Comparison of ENCODE assay signal across 13 cellular contexts in genomic region chr6:228881-229651, GRCh38.
DNase-seq lines count a peak whose midpoint lies in the region; ATAC-seq lines count a peak whose summit lies in the region.
"Had no signal": no experiment of that assay in that cellular context is flagged by ENCODE, and none has a peak within 500 bp of the region (broad histone marks: within the 10 kb centered on the region; RNA-seq: fewer than 3 reads in every experiment).

No MANE protein-coding gene starts in this region.

- no peaks in the 10 kb centered on the region for H3K9me3 Mint-ChIP-seq in activated CD4-positive, alpha-beta T cell treated with anti-CD3 and anti-CD28 coated beads for 36 hours (ENCODE audit: low read depth)
- H3K9me3 Mint-ChIP-seq in activated CD4-positive, alpha-beta T cell treated with anti-CD3 and anti-CD28 coated beads, Interleukin-2, amount 10 ng/mL, durations not matched to agents 24 days and 14 days, result no peaks in the 10 kb centered on the region
- H3K9me3 Mint-ChIP-seq in memory B cell, result no peaks in the 10 kb centered on the region

- H3K27ac Mint-ChIP-seq in activated CD4-positive, alpha-beta T cell treated with anti-CD3 and anti-CD28 coated beads for 36 hours, result no peak overlapping the region
- H3K27ac Mint-ChIP-seq in activated CD4-positive, alpha-beta T cell treated with anti-CD3 and anti-CD28 coated beads, Interleukin-2, amount 10 ng/mL, durations not matched to agents 24 days and 14 days, result no peak overlapping the region
- no peak overlapping the region for H3K27ac Mint-ChIP-seq in memory B cell
- H3K27ac Mint-ChIP-seq: H9 had no signal

- H3K27me3 Mint-ChIP-seq in activated CD4-positive, alpha-beta T cell treated with anti-CD3 and anti-CD28 coated beads for 36 hours, result peaks cover 2% of the 10 kb centered on the region
- no peaks in the 10 kb centered on the region for H3K27me3 Mint-ChIP-seq in activated CD4-positive, alpha-beta T cell treated with anti-CD3 and anti-CD28 coated beads, Interleukin-2, amount 10 ng/mL, durations not matched to agents 24 days and 14 days
- H3K27me3 Mint-ChIP-seq in memory B cell, result no peaks in the 10 kb centered on the region

- peaks cover 2% of the 10 kb centered on the region for H3K36me3 Mint-ChIP-seq in activated CD4-positive, alpha-beta T cell treated with anti-CD3 and anti-CD28 coated beads for 36 hours (ENCODE audit: low read depth)
- no peaks in the 10 kb centered on the region for H3K36me3 Mint-ChIP-seq in activated CD4-positive, alpha-beta T cell treated with anti-CD3 and anti-CD28 coated beads, Interleukin-2, amount 10 ng/mL, durations not matched to agents 24 days and 14 days (ENCODE audit: low read depth)
- no peaks in the 10 kb centered on the region for H3K36me3 Mint-ChIP-seq in memory B cell

- no peak for ATAC-seq in activated CD4-positive, alpha-beta T cell treated with anti-CD3 and anti-CD28 coated beads for 36 hours
- ATAC-seq in GM21528 (IDR thresholded peaks at IDR 0.05; ENCODE audit: low FRiP score, unreplicated experiment) (peak; percentile 38), HG03108 (IDR thresholded peaks at IDR 0.05; ENCODE audit: unreplicated experiment) (peak; percentile 21), memory B cell (ENCODE audit: low read depth) (no peak)

- peak; percentile 36 for DNase-seq in activated CD4-positive, alpha-beta T cell treated with anti-CD3 and anti-CD28 coated beads for 36 hours
- no peak for DNase-seq in activated CD4-positive, alpha-beta T cell treated with anti-CD3 and anti-CD28 coated beads, Interleukin-2, amount 10 ng/mL, durations not matched to agents 24 days and 14 days
- DNase-seq in memory B cell (ENCODE audit: low spot score in 2 of 2) (peak in 1 of 2 donors; percentile 7), Kasumi-1 (lab: John Stamatoyannopoulos, UW) (no peak), kidney glomerular epithelial cell (lab: John Stamatoyannopoulos, UW) (no peak), NCI-H446 treated with DMSO at 0.1 percent for 48 hours (lab: John Stamatoyannopoulos, UW) (no peak)
- DNase-seq: activated CD4-positive, alpha-beta T cell treated with anti-CD3 and anti-CD28 coated beads, Interleukin-2, amount 50 U/mL, for 48 hours; DMS 273 treated with DMSO at 0.1 percent for 48 hours; H9; NCI-H510A treated with DMSO at 0.1 percent for 48 hours; SIG-M5 had no signal

- CTCF ChIA-PET in activated CD4-positive, alpha-beta T cell treated with anti-CD3 and anti-CD28 coated beads for 36 hours (lab: Charles Lee), result interaction anchor here (0.6 to 1.9 kb wide), 2 partner anchors 23 to 39 kb away, joined by 3 to 5 read pairs; no protein-coding TSS in a partner anchor

- H3K4me3 Mint-ChIP-seq in activated CD4-positive, alpha-beta T cell treated with anti-CD3 and anti-CD28 coated beads for 36 hours, result no peak overlapping the region
- H3K4me3 Mint-ChIP-seq in activated CD4-positive, alpha-beta T cell treated with anti-CD3 and anti-CD28 coated beads, Interleukin-2, amount 10 ng/mL, durations not matched to agents 24 days and 14 days, result no peak overlapping the region
- H3K4me3 Mint-ChIP-seq in memory B cell, result peak overlapping the region; percentile 41
- H3K4me3 Mint-ChIP-seq: H9 had no signal

- H3K4me1 Mint-ChIP-seq in activated CD4-positive, alpha-beta T cell treated with anti-CD3 and anti-CD28 coated beads for 36 hours, result peaks cover 65% of the 10 kb centered on the region
- peaks cover 58% of the 10 kb centered on the region for H3K4me1 Mint-ChIP-seq in activated CD4-positive, alpha-beta T cell treated with anti-CD3 and anti-CD28 coated beads, Interleukin-2, amount 10 ng/mL, durations not matched to agents 24 days and 14 days
- peaks cover 23% of the 10 kb centered on the region for H3K4me1 Mint-ChIP-seq in memory B cell
- H3K4me1 Mint-ChIP-seq: H9 had no signal

- intact Hi-C loops in activated CD4-positive, alpha-beta T cell treated with anti-CD3 and anti-CD28 coated beads for 36 hours (cut with DNase I, micrococcal nuclease), result loop anchor here (5.0 to 10.0 kb wide), 3 partner anchors 108 to 456 kb away; no protein-coding TSS in a partner anchor
- intact Hi-C loops in activated CD4-positive, alpha-beta T cell treated with anti-CD3 and anti-CD28 coated beads, Interleukin-2, amount 10 ng/mL, durations not matched to agents 24 days and 14 days (cut with micrococcal nuclease), result loop anchor here (5.0 kb wide), 1 partner anchor 218 kb away; no protein-coding TSS in a partner anchor

- POLR2A ChIA-PET in activated CD4-positive, alpha-beta T cell treated with anti-CD3 and anti-CD28 coated beads for 36 hours (lab: Charles Lee), result no interaction called here

Comparison
In these comparisons a context has a peak if more than half of its experiments do, and no peak if none do; other contexts are left out.
1. ATAC-seq: peak in GM21528 (single experiment) and HG03108 (single experiment); none in activated CD4-positive, alpha-beta T cell treated with anti-CD3 and anti-CD28 coated beads for 36 hours (single experiment) and memory B cell (single experiment).